ENCODE assay signal across 10 cellular contexts in genomic region chr17:10875411-10875810, GRCh38. TPM values are rescaled to one million over a fixed set of nuclear protein-coding genes. Genes with fewer than 3 reads are reported as not detected.
DNase-seq lines count a peak whose midpoint lies in the region; TF ChIP-seq lines count a peak whose summit lies in the region.
"Had no signal": no experiment of that assay in that cellular context is flagged by ENCODE, and none has a peak within 500 bp of the region (broad histone marks: within the 10 kb centered on the region; RNA-seq: fewer than 3 reads in every experiment).

No MANE protein-coding gene starts in this region.

- no peaks in the 10 kb centered on the region for H3K9me3 ChIP-seq in iPS DF 6.9 (ENCODE audit: control insufficient read depth, insufficient read depth, low read length)
- H3K9me3 ChIP-seq in right atrium auricular region, result no peaks in the 10 kb centered on the region

- H3K4me1 ChIP-seq in iPS DF 6.9 (ENCODE audit: control insufficient read depth, insufficient read depth, low read length) (no peaks in the 10 kb centered on the region), right atrium auricular region (no peaks in the 10 kb centered on the region)

- TF ChIP-seq CTCF in GM13977 (IDR thresholded peaks at IDR 0.05; ENCODE audit: extremely low read depth, insufficient read depth, missing control alignments), result no peak
- no peak for TF ChIP-seq CTCF in right atrium auricular region (IDR thresholded peaks at IDR 0.05)

- in situ Hi-C loops in GM13977 (cut with MboI; ENCODE audit: low pct_unique_long_range_greater_than_20kb, low sequenced_read_pairs, unreplicated experiment) (no loop called here), SK-MEL-5 (cut with HindIII; ENCODE audit: low pct_unique_long_range_greater_than_20kb, low sequenced_read_pairs) (no loop called here)

- no CpG with 5 or more reads among the region's 9 CpGs for WGBS in iPS DF 6.9 (ENCODE audit: insufficient coverage, insufficient read length)

- H3K4me3 ChIP-seq in iPS DF 6.9 (ENCODE audit: low read length) (no peak overlapping the region), right atrium auricular region (no peak overlapping the region)

- no peaks in the 10 kb centered on the region for H3K27me3 ChIP-seq in iPS DF 6.9 (ENCODE audit: control insufficient read depth, insufficient read depth, low read length)
- H3K27me3 ChIP-seq in right atrium auricular region, result peaks cover 0 to 4% of the 10 kb centered on the region in 2 donors

- DNase-seq in A172 (ENCODE audit: low spot score), result peak; percentile 13
- peak; percentile 10 for DNase-seq in GM13977 (ENCODE audit: low spot score)
- DNase-seq in SK-MEL-5 (ENCODE audit: low read depth, low spot score), result peak; percentile 26
- peak; percentile 37 for DNase-seq in iPS DF 6.9 (ENCODE audit: low read depth, low spot score)
- DNase-seq in NCI-H1048 (lab: John Stamatoyannopoulos, UW), result no peak
- DNase-seq in mesenteric fat pad (ENCODE audit: low spot score), result no peak
- DNase-seq in NCI-H2171 (lab: John Stamatoyannopoulos, UW), result no peak
- DNase-seq in right atrium auricular region (ENCODE audit: low spot score), result no peak

- no peak overlapping the region for H3K27ac ChIP-seq in iPS DF 6.9 (ENCODE audit: low read length)
- H3K27ac ChIP-seq in right atrium auricular region, result no peak overlapping the region

- no peaks in the 10 kb centered on the region for H3K36me3 ChIP-seq in iPS DF 6.9 (ENCODE audit: control insufficient read depth, insufficient read depth, low read length)
- H3K36me3 ChIP-seq in right atrium auricular region, result no peaks in the 10 kb centered on the region

RNA-seq across cellular contexts. Expression of gene PIRT, which starts 37.5 kb away (rescaled TPM):
- not detected in 2 replicates for total RNA-seq in A172 (2014; rRNA removed; shearing (Covaris generic))
- not detected in 2 replicates for total RNA-seq in SK-MEL-5 (2014; rRNA removed; shearing (Covaris generic))
- not detected in 2 replicates for polyA plus RNA-seq in SK-MEL-5 (2015; cell fraction: cytosol; rRNA removed)
- polyA plus RNA-seq in SK-MEL-5 (2015; cell fraction: nucleus; rRNA removed), result not detected in 2 replicates
- not detected for total RNA-seq in mesenteric fat pad
- not detected for total RNA-seq in right atrium auricular region
- total RNA-seq: activated naive CD4-positive, alpha-beta T cell treated with anti-CD3 and anti-CD28 coated beads, Interleukin-2, amount 50 U/mL, for 72 hours; naive thymus-derived CD8-positive, alpha-beta T cell had no signal
- polyA plus RNA-seq: naive thymus-derived CD8-positive, alpha-beta T cell had no signal

Comparison
In these comparisons a context has a peak if more than half of its experiments do, and no peak if none do; other contexts are left out.
1. DNase-seq: peak in A172 (single experiment), GM13977 (single experiment), SK-MEL-5 (single experiment) and iPS DF 6.9 (single experiment); none in NCI-H1048 (single experiment), mesenteric fat pad (single experiment), NCI-H2171 (single experiment) and right atrium auricular region (single experiment).